22 cellular contexts compared by ENCODE assay signal in genomic region chr11:117934526-117935307, GRCh38. TPM values are rescaled to one million over a fixed set of nuclear protein-coding genes. Genes with fewer than 3 reads are reported as not detected.
DNase-seq lines count a peak whose midpoint lies in the region; FAIRE-seq and TF ChIP-seq lines count a peak whose summit lies in the region.
"Had no signal": no experiment of that assay in that cellular context is flagged by ENCODE, and none has a peak within 500 bp of the region (broad histone marks: within the 10 kb centered on the region; RNA-seq: fewer than 3 reads in every experiment).

No MANE protein-coding gene starts in this region.

- no peak overlapping the region for H3K4me3 Mint-ChIP-seq in activated CD4-positive, alpha-beta memory T cell treated with anti-CD3 and anti-CD28 coated beads for 36 hours
- H3K4me3 Mint-ChIP-seq: GM23338 had no signal

- TF ChIP-seq POLR2A in GM12891 (IDR thresholded peaks at IDR 0.05; ENCODE audit: low read depth, low read length) = no peak
- no peak for TF ChIP-seq POLR2A in H1 (IDR thresholded peaks at IDR 0.05; ENCODE audit: control extremely low read depth in 1 of 2, low read depth in 2 of 2, low read length in 2 of 2)
- no peak for TF ChIP-seq POLR2A in esophagus muscularis mucosa (IDR thresholded peaks at IDR 0.05; ENCODE audit: low read depth)

- CTCF ChIA-PET in activated CD4-positive, alpha-beta memory T cell treated with anti-CD3 and anti-CD28 coated beads for 36 hours (lab: Charles Lee) = interaction anchor here (0.6 to 4.4 kb wide), 3 partner anchors 12 to 119 kb away, joined by 3 to 37 read pairs (median 4); no protein-coding TSS in a partner anchor
- CTCF ChIA-PET in H1 (lab: Charles Lee; ENCODE audit: partially characterized antibody) = interaction anchor here (0.7 to 11.7 kb wide), 21 partner anchors 11 to 1483 kb away, joined by 3 to 173 read pairs (median 4); no protein-coding TSS in a partner anchor

- H4K20me1 ChIP-seq in H1 (replicated peaks in 1 of 2; ENCODE audit: control insufficient read depth in 1 of 2, insufficient read depth in 2 of 2, low read length in 2 of 2) = no peaks in the 10 kb centered on the region

- POLR2A ChIA-PET in activated CD4-positive, alpha-beta memory T cell treated with anti-CD3 and anti-CD28 coated beads for 36 hours (lab: Charles Lee) = no interaction called here
- POLR2A ChIA-PET in H1 (lab: Charles Lee; ENCODE audit: partially characterized antibody) = no interaction called here

- H2BK20ac ChIP-seq in H1 (ENCODE audit: low read length) = no peak overlapping the region

- H3K9me3 ChIP-seq in H1 (ENCODE audit: insufficient read depth in 2 of 2, low read depth in 1 of 2, low read length in 1 of 2) (no peaks in the 10 kb centered on the region), esophagus muscularis mucosa (no peaks in the 10 kb centered on the region)
- H3K9me3 ChIP-seq in effector memory CD4-positive, alpha-beta T cell (ENCODE audit: control insufficient read depth, low read length) = no peaks in the 10 kb centered on the region
- H3K9me3 ChIP-seq: gastrocnemius medialis, neutrophil had no signal

- no peak overlapping the region for H2BK15ac ChIP-seq in H1 (ENCODE audit: low read length)

- TF ChIP-seq CTCF in H1 (IDR thresholded peaks at IDR 0.05; ENCODE audit: control extremely low read depth in 1 of 3, insufficient read depth in 1 of 3, low read depth in 1 of 3, low read length in 3 of 3) (no peak), esophagus muscularis mucosa (IDR thresholded peaks at IDR 0.05) (no peak)

- no peak overlapping the region for H2AK5ac ChIP-seq in H1 (ENCODE audit: low read depth, low read length)

- no peaks in the 10 kb centered on the region for H3K27me3 Mint-ChIP-seq in activated CD4-positive, alpha-beta memory T cell treated with anti-CD3 and anti-CD28 coated beads for 36 hours

- H2BK12ac ChIP-seq in H1 (ENCODE audit: low read depth, low read length) = 0 out of 2 replicates have a peak overlapping the region, but pooled peaks have one; percentile 27

- no peak overlapping the region for H3K4me3 ChIP-seq in H1 (ENCODE audit: extremely low read depth in 1 of 4, insufficient read depth in 2 of 4, low read depth in 3 of 4, low read length in 4 of 4)
- no peak overlapping the region for H3K4me3 ChIP-seq in effector memory CD4-positive, alpha-beta T cell (ENCODE audit: insufficient read depth, low read depth, low read length, poor library complexity, severe bottlenecking)
- H3K4me3 ChIP-seq in esophagus muscularis mucosa = no peak overlapping the region
- H3K4me3 ChIP-seq: gastrocnemius medialis, GM23338 had no signal

- H2BK5ac ChIP-seq in H1 (ENCODE audit: low read depth, low read length) = no peak overlapping the region

- no peak overlapping the region for H2BK120ac ChIP-seq in H1 (replicated peaks; ENCODE audit: low read depth, low read length)

- no peak overlapping the region for H3K27ac Mint-ChIP-seq in activated CD4-positive, alpha-beta memory T cell treated with anti-CD3 and anti-CD28 coated beads for 36 hours
- H3K27ac Mint-ChIP-seq: GM23338 had no signal

- no peak overlapping the region for H3K9ac ChIP-seq in H1 (replicated peaks in 1 of 4; ENCODE audit: extremely low read depth in 1 of 4, low read depth in 3 of 4, low read length in 3 of 4)

- no peak overlapping the region for H4K8ac ChIP-seq in H1 (ENCODE audit: extremely low read depth, insufficient read depth, low read length)

- TF ChIP-seq EP300 in H1 (IDR thresholded peaks at IDR 0.05; ENCODE audit: borderline replicate concordance in 1 of 2, low read depth in 2 of 2, low read length in 2 of 2) (no peak), esophagus muscularis mucosa (IDR thresholded peaks at IDR 0.05) (no peak)

- peaks cover 2% of the 10 kb centered on the region; the same call in 1 of the 2 replicates for H3K23me2 ChIP-seq in H1 (ENCODE audit: low read depth, low read length)

- no peak for TF ChIP-seq RAD21 in H1 (IDR thresholded peaks at IDR 0.05 in 1 of 2, conservative IDR thresholded peaks at IDR 0.05 in 1 of 2; ENCODE audit: low read depth in 2 of 2, low read length in 2 of 2)

- peak overlapping the region; percentile 14 for H3K4ac ChIP-seq in H1 (replicated peaks; ENCODE audit: insufficient read length, low read depth, low read length)

- H3K23ac ChIP-seq in H1 (ENCODE audit: insufficient read length) = no peak overlapping the region

- peaks cover 0 to 3% (median 0%) of the 10 kb centered on the region in 4 experiments; a peak in 2 of 7 replicates for H3K4me1 ChIP-seq in H1 (replicated peaks in 1 of 4; ENCODE audit: control insufficient read depth in 3 of 4, insufficient read depth in 4 of 4, low read length in 3 of 4)
- H3K4me1 ChIP-seq in effector memory CD4-positive, alpha-beta T cell (ENCODE audit: control insufficient read depth, insufficient read depth, low read length, poor library complexity, severe bottlenecking) = peaks cover 24% of the 10 kb centered on the region
- peaks cover 0 to 2% (median 0%) of the 10 kb centered on the region in 4 donors for H3K4me1 ChIP-seq in esophagus muscularis mucosa
- H3K4me1 ChIP-seq: gastrocnemius medialis had no signal

- DNase-seq in GM12891 (ENCODE audit: insufficient read length, low spot score) (no peak), H1 (ENCODE audit: low read depth in 1 of 2, low spot score in 2 of 2) (no peak), esophagus muscularis mucosa (ENCODE audit: extremely low spot score) (no peak), AG08395 (ENCODE audit: low spot score) (no peak)
- peak; percentile 16 for DNase-seq in activated CD4-positive, alpha-beta memory T cell treated with anti-CD3 and anti-CD28 coated beads for 36 hours
- DNase-seq in stimulated activated CD8-positive, alpha-beta memory T cell treated with anti-CD3 and anti-CD28 coated beads, Interleukin-4, amount 100 ng/mL, for 48 hours = peak; percentile 72
- DNase-seq in effector memory CD4-positive, alpha-beta T cell = no peak
- no peak for DNase-seq in stimulated activated CD4-positive, alpha-beta T cell treated with anti-CD3 and anti-CD28 coated beads, Interleukin-4, amount 100 ng/mL, for 4 hours
- DNase-seq: activated CD4-positive, alpha-beta T cell treated with anti-CD3 and anti-CD28 coated beads, Interleukin-2, amount 50 U/mL, for 1 hour; amniotic stem cell; gastrocnemius medialis; Kasumi-1; left colon; midbrain; NCI-H1092 treated with DMSO at 0.1 percent for 48 hours; NCI-H510A; trophoblast cell had no signal

- WGBS in H1 (ENCODE audit: extremely low coverage in 1 of 2, insufficient coverage in 1 of 2, insufficient read length in 1 of 2, insufficient replicate concordance in 2 of 2, low coverage in 1 of 2, low lambda C conversion rate in 2 of 2, missing lambda C conversion rate in 1 of 2), 2 experiments = 96% methylated on average over 19 of the region's 19 CpGs; no CpG with 5 or more reads in 1 of the 2 experiments
- WGBS in esophagus muscularis mucosa = 86% methylated on average over 18 of the region's 19 CpGs

- H3K4me2 ChIP-seq in H1 (ENCODE audit: insufficient read depth in 1 of 2, low read depth in 2 of 2, low read length in 2 of 2) = no peak overlapping the region
- H3K4me2 ChIP-seq: GM23338 had no signal

- H3K27me3 ChIP-seq in H1 (replicated peaks in 1 of 4; ENCODE audit: control insufficient read depth in 3 of 4, extremely low read depth in 1 of 4, insufficient read depth in 3 of 4, low read length in 3 of 4) (no peaks in the 10 kb centered on the region), esophagus muscularis mucosa (peaks cover 0 to 10% (median 0%) of the 10 kb centered on the region in 4 donors)
- no peaks in the 10 kb centered on the region for H3K27me3 ChIP-seq in effector memory CD4-positive, alpha-beta T cell (replicated peaks; ENCODE audit: control insufficient read depth, insufficient read depth, low read length, poor library complexity, severe bottlenecking)

- H3K4me1 Mint-ChIP-seq in activated CD4-positive, alpha-beta memory T cell treated with anti-CD3 and anti-CD28 coated beads for 36 hours (ENCODE audit: low read depth) = peaks cover 45% of the 10 kb centered on the region

- no peaks in the 10 kb centered on the region for H3K79me1 ChIP-seq in H1 (ENCODE audit: low read depth, low read length)

- intact Hi-C loops in activated CD4-positive, alpha-beta memory T cell treated with anti-CD3 and anti-CD28 coated beads for 36 hours (cut with micrococcal nuclease) = loop anchor here (5.0 kb wide), 1 partner anchor 118 kb away; no protein-coding TSS in a partner anchor
- intact Hi-C loops in esophagus muscularis mucosa (cut with DNase I) = no loop called here

- H3K27ac ChIP-seq in H1 (ENCODE audit: low read depth, low read length) (no peak overlapping the region), esophagus muscularis mucosa (replicated peaks in 1 of 4) (no peak overlapping the region)
- no peak overlapping the region for H3K27ac ChIP-seq in effector memory CD4-positive, alpha-beta T cell (ENCODE audit: insufficient read depth, low read length, poor library complexity, severe bottlenecking)
- H3K27ac ChIP-seq: gastrocnemius medialis, neutrophil had no signal

- no peak for FAIRE-seq in GM12891 (lab: Jason Lieb, UNC)
- FAIRE-seq in H1 (lab: Jason Lieb, UNC) = no peak
- FAIRE-seq: GM18507, HTR-8/SVneo had no signal

- no peak overlapping the region for H3K14ac ChIP-seq in H1 (ENCODE audit: insufficient read length)

- no peak overlapping the region for H4K91ac ChIP-seq in H1 (replicated peaks; ENCODE audit: insufficient read length, low read length)

- no peak overlapping the region for H2AFZ ChIP-seq in H1 (ENCODE audit: low read length)

- no peaks in the 10 kb centered on the region for H3K9me3 Mint-ChIP-seq in activated CD4-positive, alpha-beta memory T cell treated with anti-CD3 and anti-CD28 coated beads for 36 hours
- H3K9me3 Mint-ChIP-seq: GM23338 had no signal

- H3K36me3 ChIP-seq in H1 (ENCODE audit: control insufficient read depth in 2 of 4, insufficient read depth in 4 of 4, low read length in 3 of 4) (no peaks in the 10 kb centered on the region), esophagus muscularis mucosa (no peaks in the 10 kb centered on the region)
- no peaks in the 10 kb centered on the region for H3K36me3 ChIP-seq in effector memory CD4-positive, alpha-beta T cell (ENCODE audit: control insufficient read depth, insufficient read depth, low read length)
- H3K36me3 ChIP-seq: gastrocnemius medialis, neutrophil had no signal

- H3K56ac ChIP-seq in H1 (replicated peaks; ENCODE audit: insufficient read length, low read depth, low read length) = no peak overlapping the region

- no peak overlapping the region for H3K18ac ChIP-seq in H1 (ENCODE audit: extremely low read depth, low read length)

- no peaks in the 10 kb centered on the region for H3K36me3 Mint-ChIP-seq in activated CD4-positive, alpha-beta memory T cell treated with anti-CD3 and anti-CD28 coated beads for 36 hours

- no peaks in the 10 kb centered on the region for H3K79me2 ChIP-seq in H1 (ENCODE audit: control insufficient read depth in 1 of 2, insufficient read depth in 2 of 2, low read length in 2 of 2)

- H4K5ac ChIP-seq in H1 (ENCODE audit: insufficient read length, low read depth, low read length) = no peak overlapping the region

RNA-seq across cellular contexts. Expression of gene TMPRSS13, which starts 5.5 kb away (rescaled TPM):
- polyA plus RNA-seq in GM12891 (2012; ENCODE audit: low read depth, missing spikeins) = 0.55 TPM
- 1 to 10 TPM; 2.0 to 2.6 TPM for total RNA-seq in activated CD4-positive, alpha-beta memory T cell treated with anti-CD3 and anti-CD28 coated beads for 36 hours
- total RNA-seq in H1 (2021; fragmentation: NEBNext Ultra II Directional; extraction: Animal tissue kit (Norgen Biotek cat#: 25700)) = 0.29 and 0.61 TPM in 2 replicates
- polyA plus RNA-seq in H1 (2011; rRNA removed) = 0.79 and 1.0 TPM in 2 replicates
- polyA plus RNA-seq in H1 (2011; cell fraction: cytosol; rRNA removed) = 0.88 TPM
- polyA plus RNA-seq in H1 (2011; cell fraction: nucleus; rRNA removed) = 1.5 TPM
- polyA plus RNA-seq in H1 (2012, experiment 1 of 2) = 0.26 to 0.66 TPM (median 0.36 TPM) in 4 replicates
- polyA plus RNA-seq in H1 (2012, experiment 2 of 2) = 0.52 TPM
- polyA plus RNA-seq in H1 (2013, experiment 1 of 2) = 0.32 TPM
- polyA plus RNA-seq in H1 (2013, experiment 2 of 2) = 0.40 TPM
- polyA minus RNA-seq in H1 (2011; rRNA and poly(A)+ RNA removed) = 0.54 and 0.98 TPM in 2 replicates
- 0.73 TPM for polyA minus RNA-seq in H1 (2011; cell fraction: cytosol; rRNA and poly(A)+ RNA removed)
- 1.3 TPM for polyA minus RNA-seq in H1 (2011; cell fraction: nucleus; rRNA and poly(A)+ RNA removed)
- not detected for total RNA-seq in esophagus muscularis mucosa
- total RNA-seq: gastrocnemius medialis, renal cortical epithelial cell had no signal
- polyA plus RNA-seq: GM23338 had no signal

RNA-seq across cellular contexts. Expression of gene IL10RA, which starts 51.5 kb away (rescaled TPM):
- 9.9 TPM for polyA plus RNA-seq in GM12891 (2012; ENCODE audit: low read depth, missing spikeins)
- 100 to 1,000 TPM; 114 to 117 TPM for total RNA-seq in activated CD4-positive, alpha-beta memory T cell treated with anti-CD3 and anti-CD28 coated beads for 36 hours
- 0.11 and 0.31 TPM in 2 replicates for total RNA-seq in H1 (2021; fragmentation: NEBNext Ultra II Directional; extraction: Animal tissue kit (Norgen Biotek cat#: 25700))
- 0.05 and 0.16 TPM in 2 replicates for polyA plus RNA-seq in H1 (2011; rRNA removed)
- polyA plus RNA-seq in H1 (2011; cell fraction: cytosol; rRNA removed) = 0.06 TPM
- 0.66 TPM for polyA plus RNA-seq in H1 (2011; cell fraction: nucleus; rRNA removed)
- 0.05 TPM in 1 of 4 replicates, not detected in the others for polyA plus RNA-seq in H1 (2012, experiment 1 of 2)
- 0.09 TPM for polyA plus RNA-seq in H1 (2012, experiment 2 of 2)
- polyA plus RNA-seq in H1 (2013, experiment 1 of 2) = 0.14 TPM
- polyA plus RNA-seq in H1 (2013, experiment 2 of 2) = 0.15 TPM
- 0.09 TPM in 1 of 2 replicates, not detected in the other for polyA minus RNA-seq in H1 (2011; rRNA and poly(A)+ RNA removed)
- polyA minus RNA-seq in H1 (2011; cell fraction: cytosol; rRNA and poly(A)+ RNA removed) = not detected
- 0.40 TPM for polyA minus RNA-seq in H1 (2011; cell fraction: nucleus; rRNA and poly(A)+ RNA removed)
- total RNA-seq in esophagus muscularis mucosa = 10 to 100 TPM; 14.3 to 34.9 (median 20.9) TPM
- polyA plus RNA-seq: GM23338 had no signal

RNA-seq across cellular contexts. Expression of gene FXYD6, which starts 58.3 kb away (rescaled TPM):
- 0.35 TPM for polyA plus RNA-seq in GM12891 (2012; ENCODE audit: low read depth, missing spikeins)
- total RNA-seq in activated CD4-positive, alpha-beta memory T cell treated with anti-CD3 and anti-CD28 coated beads for 36 hours = under 1 TPM; 0.26 to 0.61 TPM
- total RNA-seq in H1 (2021; fragmentation: NEBNext Ultra II Directional; extraction: Animal tissue kit (Norgen Biotek cat#: 25700)) = 44.6 and 50.0 TPM in 2 replicates
- 117 and 151 TPM in 2 replicates for polyA plus RNA-seq in H1 (2011; rRNA removed)
- polyA plus RNA-seq in H1 (2011; cell fraction: cytosol; rRNA removed) = 117 TPM
- polyA plus RNA-seq in H1 (2011; cell fraction: nucleus; rRNA removed) = 137 TPM
- 45.7 to 68.5 TPM (median 67.3 TPM) in 4 replicates for polyA plus RNA-seq in H1 (2012, experiment 1 of 2)
- polyA plus RNA-seq in H1 (2012, experiment 2 of 2) = 67.1 TPM
- 51.8 TPM for polyA plus RNA-seq in H1 (2013, experiment 1 of 2)
- polyA plus RNA-seq in H1 (2013, experiment 2 of 2) = 57.8 TPM
- 64.2 and 70.4 TPM in 2 replicates for polyA minus RNA-seq in H1 (2011; rRNA and poly(A)+ RNA removed)
- 17.0 TPM for polyA minus RNA-seq in H1 (2011; cell fraction: cytosol; rRNA and poly(A)+ RNA removed)
- polyA minus RNA-seq in H1 (2011; cell fraction: nucleus; rRNA and poly(A)+ RNA removed) = 34.0 TPM
- total RNA-seq in esophagus muscularis mucosa = 100 to 1,000 TPM in 2 of 4 donors, 10 to 100 TPM in 2; 78.9 to 105 (median 91.5) TPM

Comparison
In these comparisons a context has a peak if more than half of its experiments do, and no peak if none do; other contexts are left out.
1. DNase-seq: peak in activated CD4-positive, alpha-beta memory T cell treated with anti-CD3 and anti-CD28 coated beads for 36 hours (single experiment) and stimulated activated CD8-positive, alpha-beta memory T cell treated with anti-CD3 and anti-CD28 coated beads, Interleukin-4, amount 100 ng/mL, for 48 hours (single experiment); none in GM12891 (single experiment), H1 (0 of 2), effector memory CD4-positive, alpha-beta T cell (0 of 3), stimulated activated CD4-positive, alpha-beta T cell treated with anti-CD3 and anti-CD28 coated beads, Interleukin-4, amount 100 ng/mL, for 4 hours (0 of 2), esophagus muscularis mucosa (single experiment) and AG08395 (single experiment).
2. RNA of gene IL10RA, which starts 51.5 kb away (total RNA-seq): 114 to 117 TPM in activated CD4-positive, alpha-beta memory T cell treated with anti-CD3 and anti-CD28 coated beads for 36 hours and 14.3 to 34.9 TPM in esophagus muscularis mucosa; 0.11 to 0.31 TPM in H1; every median in the first group is over 10 times any median in the second.
3. RNA of gene FXYD6, which starts 58.3 kb away (total RNA-seq): 78.9 to 105 TPM in esophagus muscularis mucosa and 44.6 to 50.0 TPM in H1; 0.26 to 0.61 TPM in activated CD4-positive, alpha-beta memory T cell treated with anti-CD3 and anti-CD28 coated beads for 36 hours; every median in the first group is over 10 times any median in the second.